ENCODE assay signal across 8 cellular contexts in the genomic region with DNA sequence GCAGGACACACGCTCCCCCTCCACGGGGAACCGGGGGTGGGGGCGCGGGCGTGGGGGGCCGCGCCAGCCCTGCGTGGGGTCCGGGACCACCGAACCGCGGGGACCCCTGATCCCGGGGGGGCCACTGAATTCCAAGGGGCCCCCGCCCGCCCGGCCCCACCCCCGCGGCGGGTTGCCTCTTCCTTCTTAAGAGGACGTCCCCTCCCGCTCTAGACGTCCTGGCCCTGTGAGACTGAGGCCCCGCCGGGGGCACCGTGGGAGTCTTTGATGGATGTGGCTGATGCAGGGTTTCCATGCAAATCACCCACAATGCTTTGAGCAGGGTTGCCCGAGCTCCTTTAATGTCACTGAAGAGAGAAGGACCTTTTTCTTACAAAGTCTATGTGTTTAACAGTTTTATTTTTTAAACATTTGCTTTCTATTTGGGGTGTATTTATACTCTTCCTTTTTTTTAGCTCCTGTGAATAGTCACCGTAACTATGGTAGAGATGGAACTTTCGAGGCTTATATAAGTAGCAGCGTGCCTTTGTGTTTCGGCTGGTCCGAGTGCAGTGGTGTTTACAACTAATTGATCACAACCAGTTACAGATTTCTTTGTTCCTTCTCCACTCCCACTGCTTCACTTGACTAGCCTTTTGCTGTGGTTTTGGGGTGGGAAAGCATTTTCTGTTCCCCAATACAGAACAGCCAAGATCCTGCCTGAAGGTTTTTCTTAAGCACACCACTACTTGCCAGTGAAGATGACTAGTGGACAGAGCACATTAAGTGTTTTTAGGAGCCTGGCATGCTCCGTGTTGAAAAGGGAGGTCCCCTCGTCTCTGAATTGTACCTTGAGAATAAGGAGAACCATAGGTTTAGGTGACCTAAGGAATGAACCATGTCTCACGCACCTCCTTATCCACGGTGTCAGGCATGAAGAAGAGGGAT. TPM values are rescaled to one million over a fixed set of nuclear protein-coding genes. Genes with fewer than 3 reads are reported as not detected.
DNase-seq lines count a peak whose midpoint lies in the region; ATAC-seq and TF ChIP-seq lines count a peak whose summit lies in the region.

No MANE protein-coding gene starts in this region.

- TF ChIP-seq CTCF in 22Rv1 (IDR thresholded peaks at IDR 0.05): no peak
- no peak for TF ChIP-seq CTCF in WERI-Rb-1 (IDR thresholded peaks at IDR 0.05; ENCODE audit: low read depth, low read length)
- TF ChIP-seq CTCF in mammary epithelial cell (conservative IDR thresholded peaks at IDR 0.05 in 1 of 2, IDR thresholded peaks at IDR 0.05 in 1 of 2; ENCODE audit: extremely low read depth in 1 of 2, insufficient read depth in 1 of 2, low read depth in 1 of 2, low read length in 2 of 2): no peak

- no peaks in the 10 kb centered on the region for H3K79me2 ChIP-seq in mammary epithelial cell (ENCODE audit: insufficient read depth, low read length)

- H4K20me1 ChIP-seq in mammary epithelial cell (ENCODE audit: insufficient read depth, low read length): no peaks in the 10 kb centered on the region

- TSS peak; percentile 60 for BruUV-seq in mammary epithelial cell (replicated peaks; lab: Mats Ljungman, UMichigan)

- ATAC-seq in GM18858 (IDR thresholded peaks at IDR 0.05; ENCODE audit: unreplicated experiment) (peak; percentile 41), HG03095 (IDR thresholded peaks at IDR 0.05; ENCODE audit: unreplicated experiment) (peak; percentile 47)

- H3K9me3 ChIP-seq in WERI-Rb-1 (ENCODE audit: severe bottlenecking) (no peaks in the 10 kb centered on the region), mammary epithelial cell (replicated peaks; ENCODE audit: insufficient read depth, low read length) (no peaks in the 10 kb centered on the region)

- no peaks in the 10 kb centered on the region for H3K27me3 ChIP-seq in WERI-Rb-1 (ENCODE audit: insufficient read depth, low read depth, severe bottlenecking)
- no peaks in the 10 kb centered on the region for H3K27me3 ChIP-seq in mammary epithelial cell (ENCODE audit: insufficient read depth, low read length)

- peak overlapping the region; percentile 90 for H3K4me3 ChIP-seq in WERI-Rb-1 (ENCODE audit: low read depth, low read length)
- peak overlapping the region; percentile 58 to 94 (median 63) for H3K4me3 ChIP-seq in mammary epithelial cell (replicated peaks in 1 of 3; ENCODE audit: insufficient read depth in 1 of 3, low read depth in 2 of 3, low read length in 3 of 3)

- WGBS in mammary epithelial cell (ENCODE audit: low coverage, missing lambda C conversion rate): 4% methylated on average over 16 of the region's 36 CpGs

- intact Hi-C loops in mammary epithelial cell (cut with micrococcal nuclease): loop anchor here (2.0 to 5.0 kb wide), 2 partner anchors 17 to 101 kb away; a partner anchor contains a TSS

- dilution Hi-C loops in mammary epithelial cell (cut with HindIII; ENCODE audit: low sequenced_read_pairs): no loop called here

- DNase-seq in NCI-H2171 (lab: John Stamatoyannopoulos, UW): peak; percentile 89
- peak; percentile 93 for DNase-seq in WERI-Rb-1
- peak; percentile 71 for DNase-seq in mammary epithelial cell
- peak; percentile 73 for DNase-seq in iris pigment epithelial cell (ENCODE audit: low read depth)
- DNase-seq in stimulated activated CD4-positive, alpha-beta T cell treated with anti-CD3 and anti-CD28 coated beads, Interleukin-12 subunit alpha, Interleukin-12 subunit beta, amount 100 ng/mL, for 4 hours: peak; percentile 75

- H3K9ac ChIP-seq in mammary epithelial cell (ENCODE audit: insufficient read depth, low read length): peak overlapping the region; percentile 44

- H3K4me1 ChIP-seq in mammary epithelial cell (ENCODE audit: insufficient read depth, low read length): peaks cover 19% of the 10 kb centered on the region

- H3K27ac ChIP-seq in 22Rv1 (peak overlapping the region; percentile 89), WERI-Rb-1 (peak overlapping the region; percentile 87), mammary epithelial cell (ENCODE audit: insufficient read depth, low read depth, low read length) (no peak overlapping the region)

- H3K36me3 ChIP-seq in WERI-Rb-1 (no peaks in the 10 kb centered on the region), mammary epithelial cell (ENCODE audit: insufficient read depth, low read length) (no peaks in the 10 kb centered on the region)

- CTCF ChIA-PET in mammary epithelial cell (lab: Charles Lee; ENCODE audit: low non-redundant PET): no interaction called here

- H2AFZ ChIP-seq in mammary epithelial cell (ENCODE audit: low read depth, low read length): peak overlapping the region; percentile 93

- H3K4me2 ChIP-seq in mammary epithelial cell (ENCODE audit: insufficient read depth, low read depth, low read length): peak overlapping the region; percentile 95

- in situ Hi-C loops in mammary epithelial cell (cut with MboI; ENCODE audit: low sequenced_read_pairs in 2 of 2): no loop called here

RNA-seq across cellular contexts. Expression of a gene that starts 44.8 kb away (rescaled TPM):
- total RNA-seq in mammary epithelial cell: 100 to 1,000 TPM; 175 to 189 TPM
- 194 TPM for polyA plus RNA-seq in mammary epithelial cell
- 145 TPM for polyA minus RNA-seq in mammary epithelial cell
